Comparison of ENCODE assay signal across 19 cellular contexts in the genomic region with DNA sequence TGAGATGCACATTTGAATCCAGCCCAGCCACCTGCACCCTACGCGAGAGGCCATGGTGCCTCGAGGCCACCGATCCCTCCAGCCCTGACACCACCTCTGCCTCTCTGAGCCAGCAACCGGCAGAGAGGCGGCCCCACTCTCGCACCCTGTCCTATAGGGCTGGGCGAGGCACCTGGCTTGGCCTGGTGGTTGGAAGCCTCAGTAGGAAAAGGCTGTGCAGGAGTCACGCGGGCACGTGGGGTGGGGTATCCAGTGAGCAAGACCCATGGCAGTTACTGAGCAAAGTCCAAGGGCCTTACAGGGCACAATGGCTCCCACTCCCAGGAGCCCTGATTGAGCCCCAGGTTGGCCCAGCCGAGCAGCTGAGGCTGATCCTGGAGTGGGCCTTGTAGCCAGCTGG.
"Had no signal": no experiment of that assay in that cellular context is flagged by ENCODE, and none has a peak within 500 bp of the region (broad histone marks: within the 10 kb centered on the region; RNA-seq: fewer than 3 reads in every experiment).

No MANE protein-coding gene starts in this region.

- H3K9me3 Mint-ChIP-seq: activated B cell treated with CpG ODN at 0.5 μM for 24 hours; activated CD4-positive, alpha-beta memory T cell treated with anti-CD3 and anti-CD28 coated beads for 36 hours; activated T-helper 1 cell treated with anti-CD3 and anti-CD28 coated beads, Interleukin-12 subunit alpha, Interleukin-12 subunit beta, Interleukin-2, Interleukin-4 antibody, amounts not matched to agents 30 ng/mL and 10 ng/mL and 1 ng/mL, durations not matched to agents 14 hours and 24 hours and 36 hours; naive B cell; T-cell had no signal

- H3K4me3 ChIP-seq: cardiac muscle cell, left lung, tibial artery had no signal

- DNase-seq: activated B cell treated with CpG ODN at 0.5 μM for 24 hours; activated CD4-positive, alpha-beta memory T cell treated with anti-CD3 and anti-CD28 coated beads for 36 hours; activated CD4-positive, alpha-beta T cell treated with anti-CD3 and anti-CD28 coated beads for 4 hours; activated T-cell treated with anti-CD3 and anti-CD28 coated beads for 4 hours; kidney; left lung; naive B cell; stimulated activated CD4-positive, alpha-beta T cell treated with anti-CD3 and anti-CD28 coated beads, Interleukin-2, amount 100 ng/mL, for 24 hours; stimulated activated naive CD8-positive, alpha-beta T cell treated with anti-CD3 and anti-CD28 coated beads, Interleukin-15, Interleukin-2, amounts not matched to agents 100 U/mL and 50 U/mL, for 24 hours; substantia nigra; T-cell; T-helper 9 cell; tibial artery had no signal

- H3K27me3 Mint-ChIP-seq: activated B cell treated with CpG ODN at 0.5 μM for 24 hours; activated CD4-positive, alpha-beta memory T cell treated with anti-CD3 and anti-CD28 coated beads for 36 hours; activated naive CD8-positive, alpha-beta T cell; naive B cell; T-cell had no signal

- H3K79me2 ChIP-seq: parathyroid adenoma had no signal

- H3K9me3 ChIP-seq: left lung, neutrophil, tibial artery had no signal

- ATAC-seq: left lung; stimulated activated naive CD8-positive, alpha-beta T cell treated with anti-CD3 and anti-CD28 coated beads, Interleukin-15, Interleukin-2, amounts not matched to agents 100 U/mL and 50 U/mL, for 24 hours; T-cell had no signal

- H3K4me1 ChIP-seq: parathyroid adenoma had no signal

- H3K27ac Mint-ChIP-seq: activated B cell treated with CpG ODN at 0.5 μM for 24 hours; activated CD4-positive, alpha-beta memory T cell treated with anti-CD3 and anti-CD28 coated beads for 36 hours; activated naive CD8-positive, alpha-beta T cell; activated T-helper 1 cell treated with anti-CD3 and anti-CD28 coated beads, Interleukin-12 subunit alpha, Interleukin-12 subunit beta, Interleukin-2, Interleukin-4 antibody, amounts not matched to agents 30 ng/mL and 10 ng/mL and 1 ng/mL, durations not matched to agents 14 hours and 24 hours and 36 hours; naive B cell; T-cell had no signal

- H2AFZ ChIP-seq: parathyroid adenoma had no signal

- H3K9ac ChIP-seq: parathyroid adenoma had no signal

- H3K27me3 ChIP-seq: cardiac muscle cell, left lung, neutrophil, tibial artery had no signal

- H3K36me3 Mint-ChIP-seq: activated CD4-positive, alpha-beta memory T cell treated with anti-CD3 and anti-CD28 coated beads for 36 hours; activated naive CD8-positive, alpha-beta T cell; naive B cell; T-cell had no signal

- H3K4me3 Mint-ChIP-seq: activated B cell treated with CpG ODN at 0.5 μM for 24 hours; activated CD4-positive, alpha-beta memory T cell treated with anti-CD3 and anti-CD28 coated beads for 36 hours; activated naive CD8-positive, alpha-beta T cell; activated T-helper 1 cell treated with anti-CD3 and anti-CD28 coated beads, Interleukin-12 subunit alpha, Interleukin-12 subunit beta, Interleukin-2, Interleukin-4 antibody, amounts not matched to agents 30 ng/mL and 10 ng/mL and 1 ng/mL, durations not matched to agents 14 hours and 24 hours and 36 hours; naive B cell; T-cell had no signal

- FAIRE-seq: frontal cortex, kidney had no signal

- H3K36me3 ChIP-seq: cardiac muscle cell, left lung, tibial artery had no signal

- H3K27ac ChIP-seq: left lung, neutrophil, parathyroid adenoma, tibial artery had no signal

- H3K4me1 Mint-ChIP-seq: activated B cell treated with CpG ODN at 0.5 μM for 24 hours had no signal
